Comparison of ENCODE assay signal across 8 cellular contexts in genomic region chr17:4739122-4740024, GRCh38. TPM values are rescaled to one million over a fixed set of nuclear protein-coding genes. Genes with fewer than 3 reads are reported as not detected.
DNase-seq lines count a peak whose midpoint lies in the region; ATAC-seq and TF ChIP-seq lines count a peak whose summit lies in the region.

Gene CXCL16, minus strand, starts transcription at chr17:4739928. Its CDS starts 589 bp downstream, at chr17:4739339.
A gene with protein sequence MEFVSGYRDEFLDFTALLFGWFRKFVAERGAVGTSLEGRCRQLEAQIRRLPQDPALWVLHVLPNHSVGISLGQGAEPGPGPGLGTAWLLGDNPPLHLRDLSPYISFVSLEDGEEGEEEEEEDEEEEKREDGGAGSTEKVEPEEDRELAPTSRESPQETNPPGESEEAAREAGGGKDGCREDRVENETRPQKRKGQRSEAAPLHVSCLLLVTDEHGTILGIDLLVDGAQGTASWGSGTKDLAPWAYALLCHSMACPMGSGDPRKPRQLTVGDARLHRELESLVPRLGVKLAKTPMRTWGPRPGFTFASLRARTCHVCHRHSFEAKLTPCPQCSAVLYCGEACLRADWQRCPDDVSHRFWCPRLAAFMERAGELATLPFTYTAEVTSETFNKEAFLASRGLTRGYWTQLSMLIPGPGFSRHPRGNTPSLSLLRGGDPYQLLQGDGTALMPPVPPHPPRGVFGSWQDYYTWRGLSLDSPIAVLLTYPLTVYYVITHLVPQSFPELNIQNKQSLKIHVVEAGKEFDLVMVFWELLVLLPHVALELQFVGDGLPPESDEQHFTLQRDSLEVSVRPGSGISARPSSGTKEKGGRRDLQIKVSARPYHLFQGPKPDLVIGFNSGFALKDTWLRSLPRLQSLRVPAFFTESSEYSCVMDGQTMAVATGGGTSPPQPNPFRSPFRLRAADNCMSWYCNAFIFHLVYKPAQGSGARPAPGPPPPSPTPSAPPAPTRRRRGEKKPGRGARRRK (plus strand): TSS chr17:4739833. CDS start chr17:4740549, 716 bp downstream.

- H3K79me2 ChIP-seq in KMS-11 (ENCODE audit: insufficient read depth, low read depth): no peaks in the 10 kb centered on the region

- CTCF ChIA-PET in GM10248 (lab: Yijun Ruan, JAX): interaction anchor here (1.2 kb wide), 1 partner anchor 51 kb away, joined by 4 read pairs; no protein-coding TSS in a partner anchor
- CTCF ChIA-PET in activated CD8-positive, alpha-beta T cell treated with anti-CD3 and anti-CD28 coated beads for 36 hours (lab: Charles Lee): interaction anchor here (1.2 kb wide), 1 partner anchor 50 kb away, joined by 5 read pairs; no protein-coding TSS in a partner anchor

- H3K27ac Mint-ChIP-seq in activated CD8-positive, alpha-beta T cell treated with anti-CD3 and anti-CD28 coated beads for 36 hours: peak within 1 kb of the TSS; percentile 64
- peak within 1 kb of the TSS; percentile 91 for H3K27ac Mint-ChIP-seq in stimulated activated naive B cell treated with anti-CD40 and anti-IgM and Interleukin-4, amounts not matched to agents 10 μg/mL and 1 μg/mL and 100 μg/mL, for 72 hours

- H3K9me3 Mint-ChIP-seq in activated CD8-positive, alpha-beta T cell treated with anti-CD3 and anti-CD28 coated beads for 36 hours: no peaks in the 10 kb centered on the region
- no peaks in the 10 kb centered on the region for H3K9me3 Mint-ChIP-seq in stimulated activated naive B cell treated with anti-CD40 and anti-IgM and Interleukin-4, amounts not matched to agents 10 μg/mL and 1 μg/mL and 100 μg/mL, for 72 hours

- no peaks in the 10 kb centered on the region for H3K36me3 Mint-ChIP-seq in activated CD8-positive, alpha-beta T cell treated with anti-CD3 and anti-CD28 coated beads for 36 hours (ENCODE audit: low read depth)
- H3K36me3 Mint-ChIP-seq in stimulated activated naive B cell treated with anti-CD40 and anti-IgM and Interleukin-4, amounts not matched to agents 10 μg/mL and 1 μg/mL and 100 μg/mL, for 72 hours: peaks cover 0 to 3% of the 10 kb centered on the region in 2 donors

- no peak within 1 kb of the TSS for H3K9ac ChIP-seq in KMS-11
- peak within 1 kb of the TSS; percentile 50 for H3K9ac ChIP-seq in endocrine pancreas (ENCODE audit: control insufficient read depth, insufficient read depth, low read length)

- H3K4me2 ChIP-seq in KMS-11: peak within 1 kb of the TSS; percentile 17; the same call in 1 of the 2 replicates

- ATAC-seq in activated CD8-positive, alpha-beta T cell treated with anti-CD3 and anti-CD28 coated beads for 36 hours: peak; percentile 71
- ATAC-seq in stimulated activated naive B cell treated with anti-CD40 and anti-IgM and Interleukin-4, amounts not matched to agents 10 μg/mL and 1 μg/mL and 100 μg/mL, for 72 hours (replicated peaks): peak; percentile 80 to 87
- no peak for ATAC-seq in GM21576 (IDR thresholded peaks at IDR 0.05; ENCODE audit: unreplicated experiment)

- TF ChIP-seq CTCF in GM10248 (IDR thresholded peaks at IDR 0.05; ENCODE audit: control extremely low read depth, extremely low read depth, low read depth, missing control alignments) (no peak), KMS-11 (conservative IDR thresholded peaks at IDR 0.05; ENCODE audit: low read depth, low read length) (no peak)
- no peak for TF ChIP-seq CTCF in activated CD8-positive, alpha-beta T cell treated with anti-CD3 and anti-CD28 coated beads for 36 hours (IDR thresholded peaks at IDR 0.05)

- no peaks in the 10 kb centered on the region for H4K20me1 ChIP-seq in KMS-11 (ENCODE audit: insufficient read depth)

- H3K27me3 ChIP-seq in KMS-11 (ENCODE audit: insufficient read depth, low read depth) (0 out of 2 replicates have a peak, but pooled peaks cover 2% of the 10 kb centered on the region), endocrine pancreas (ENCODE audit: control insufficient read depth, insufficient read depth, low read length) (no peaks in the 10 kb centered on the region)

- POLR2A ChIA-PET in GM10248 (lab: Yijun Ruan, JAX): no interaction called here
- POLR2A ChIA-PET in activated CD8-positive, alpha-beta T cell treated with anti-CD3 and anti-CD28 coated beads for 36 hours (lab: Charles Lee): interaction anchor here (1.6 kb wide), 1 partner anchor 10 kb away, joined by 3 read pairs; no protein-coding TSS in a partner anchor

- peaks cover 17% of the 10 kb centered on the region for H3K27me3 Mint-ChIP-seq in activated CD8-positive, alpha-beta T cell treated with anti-CD3 and anti-CD28 coated beads for 36 hours
- peaks cover 24 to 35% of the 10 kb centered on the region in 2 donors for H3K27me3 Mint-ChIP-seq in stimulated activated naive B cell treated with anti-CD40 and anti-IgM and Interleukin-4, amounts not matched to agents 10 μg/mL and 1 μg/mL and 100 μg/mL, for 72 hours

- peak within 1 kb of the TSS; percentile 76 for H3K4me3 Mint-ChIP-seq in activated CD8-positive, alpha-beta T cell treated with anti-CD3 and anti-CD28 coated beads for 36 hours
- peak within 1 kb of the TSS; percentile 77 to 81 for H3K4me3 Mint-ChIP-seq in stimulated activated naive B cell treated with anti-CD40 and anti-IgM and Interleukin-4, amounts not matched to agents 10 μg/mL and 1 μg/mL and 100 μg/mL, for 72 hours

- intact Hi-C loops in activated CD8-positive, alpha-beta T cell treated with anti-CD3 and anti-CD28 coated beads for 36 hours (cut with micrococcal nuclease): no loop called here

- peaks cover 23% of the 10 kb centered on the region for H3K4me1 Mint-ChIP-seq in activated CD8-positive, alpha-beta T cell treated with anti-CD3 and anti-CD28 coated beads for 36 hours (ENCODE audit: low read depth)
- peaks cover 33 to 52% of the 10 kb centered on the region in 2 donors for H3K4me1 Mint-ChIP-seq in stimulated activated naive B cell treated with anti-CD40 and anti-IgM and Interleukin-4, amounts not matched to agents 10 μg/mL and 1 μg/mL and 100 μg/mL, for 72 hours

- H3K4me1 ChIP-seq in KMS-11 (ENCODE audit: low read depth, poor library complexity, severe bottlenecking) (no peaks in the 10 kb centered on the region), endocrine pancreas (ENCODE audit: control insufficient read depth, insufficient read depth, low read length) (no peaks in the 10 kb centered on the region)

- no peaks in the 10 kb centered on the region for H3K9me3 ChIP-seq in endocrine pancreas (ENCODE audit: control insufficient read depth, low read length)

- H3K27ac ChIP-seq in KMS-11: no peak within 1 kb of the TSS

- H3K4me3 ChIP-seq in KMS-11 (IDR thresholded peaks at IDR 0.05; ENCODE audit: insufficient read depth, low read depth, low read length) (no peak within 1 kb of the TSS), endocrine pancreas (ENCODE audit: control insufficient read depth, insufficient read depth, low read length) (peak within 1 kb of the TSS; percentile 4)

- H2AFZ ChIP-seq in KMS-11 (ENCODE audit: low read depth): peak within 1 kb of the TSS; percentile 38; the same call in 1 of the 2 replicates

- DNase-seq in GM10248 (ENCODE audit: extremely low spot score): peak; percentile 87
- peak; percentile 60 for DNase-seq in activated CD8-positive, alpha-beta T cell treated with anti-CD3 and anti-CD28 coated beads for 36 hours
- peak; percentile 92 for DNase-seq in mesenteric fat pad (ENCODE audit: low spot score)
- peak; percentile 52 for DNase-seq in stimulated activated naive B cell treated with anti-CD40 and anti-IgM and Interleukin-4, amounts not matched to agents 10 μg/mL and 1 μg/mL and 100 μg/mL, for 72 hours
- DNase-seq in NCI-H2171 (lab: John Stamatoyannopoulos, UW): no peak

- no peaks in the 10 kb centered on the region for H3K36me3 ChIP-seq in KMS-11 (ENCODE audit: insufficient read depth)
- no peaks in the 10 kb centered on the region for H3K36me3 ChIP-seq in endocrine pancreas (ENCODE audit: control insufficient read depth, insufficient read depth, low read length)

RNA-seq across cellular contexts. Expression of gene CXCL16, which starts in this region (rescaled TPM):
- total RNA-seq in activated CD8-positive, alpha-beta T cell treated with anti-CD3 and anti-CD28 coated beads for 36 hours: 1 to 10 TPM; 2.0 to 2.5 TPM
- 51.3 TPM for total RNA-seq in mesenteric fat pad

RNA-seq across cellular contexts. Expression of the second gene that starts in this region (rescaled TPM):
- total RNA-seq in activated CD8-positive, alpha-beta T cell treated with anti-CD3 and anti-CD28 coated beads for 36 hours: not detected
- 2.9 TPM for total RNA-seq in mesenteric fat pad

Comparison
In these comparisons a context has a peak if more than half of its experiments do, and no peak if none do; other contexts are left out.
1. RNA of gene CXCL16 (total RNA-seq): 51.3 TPM in mesenteric fat pad (single experiment); 2.0 to 2.5 TPM in activated CD8-positive, alpha-beta T cell treated with anti-CD3 and anti-CD28 coated beads for 36 hours; every median in the first group is over 10 times any median in the second.